ENCODE assay signal across 10 cellular contexts in the genomic region with DNA sequence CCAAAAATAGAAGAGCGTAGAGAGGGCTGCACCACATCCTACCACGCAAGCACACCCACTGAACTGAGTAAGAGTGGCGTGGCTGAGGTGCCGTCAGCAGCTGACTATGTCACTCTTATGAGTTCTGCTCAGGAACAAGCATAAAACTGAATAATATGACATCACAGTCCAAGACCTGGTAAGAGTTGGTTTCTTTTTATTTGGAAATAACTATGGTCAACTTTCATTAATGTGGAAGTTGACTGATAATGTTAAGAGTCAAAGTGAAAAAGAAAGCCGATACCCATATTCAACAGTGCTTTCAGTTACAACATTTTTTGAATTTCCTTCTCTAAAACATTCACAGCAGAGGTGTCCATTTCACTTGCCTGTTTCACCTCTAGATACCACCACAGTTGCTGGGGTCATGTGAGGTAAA. TPM values are rescaled to one million over a fixed set of nuclear protein-coding genes. Genes with fewer than 3 reads are reported as not detected.
A peak's percentile ranks its signal among the peaks of the same experiment; 100 is the strongest.
DNase-seq lines count a peak whose midpoint lies in the region; ATAC-seq and TF ChIP-seq lines count a peak whose summit lies in the region.
"Had no signal": no experiment of that assay in that cellular context is flagged by ENCODE, and none has a peak within 500 bp of the region (broad histone marks: within the 10 kb centered on the region; RNA-seq: fewer than 3 reads in every experiment).

No MANE protein-coding gene starts in this region.

- no peak overlapping the region for H3K4ac ChIP-seq in trophoblast cell (ENCODE audit: low read depth, low read length)

- H3K79me2 ChIP-seq in trophoblast cell (ENCODE audit: control insufficient read depth, insufficient read depth, low read length, poor library complexity) = no peaks in the 10 kb centered on the region
- H3K79me2 ChIP-seq: hepatocyte had no signal

- H2BK120ac ChIP-seq in trophoblast cell (ENCODE audit: insufficient read depth, low read length, poor library complexity) = no peak overlapping the region

- WGBS in esophagus muscularis mucosa = 83% methylated on average over 5 of the region's 5 CpGs
- WGBS in trophoblast cell (ENCODE audit: extremely low coverage, insufficient coverage, insufficient read length) = no CpG with 5 or more reads among the region's 5 CpGs

- H3K27me3 Mint-ChIP-seq in osteocyte (ENCODE audit: unreplicated experiment) = no peaks in the 10 kb centered on the region

- no peak overlapping the region for H4K8ac ChIP-seq in trophoblast cell (ENCODE audit: low read depth, low read length)

- no peaks in the 10 kb centered on the region for H3K79me1 ChIP-seq in trophoblast cell (ENCODE audit: low read length)

- DNase-seq in caudate nucleus (lab: John Stamatoyannopoulos, UW) (peak in 42 of 61 donors; percentile 0 to 89 (median 29)), osteocyte (ENCODE audit: extremely low spot score, unreplicated experiment) (no peak), esophagus muscularis mucosa (ENCODE audit: extremely low spot score) (no peak), foreskin fibroblast (no peak), trophoblast cell (no peak)

- H3K9me3 ChIP-seq in esophagus muscularis mucosa = no peaks in the 10 kb centered on the region
- H3K9me3 ChIP-seq in trophoblast cell (ENCODE audit: insufficient read depth, low read depth, low read length) = no peaks in the 10 kb centered on the region
- H3K9me3 ChIP-seq: SJSA1 had no signal

- H3K27me3 ChIP-seq in esophagus muscularis mucosa (no peaks in the 10 kb centered on the region), trophoblast cell (ENCODE audit: insufficient read depth, low read length) (no peaks in the 10 kb centered on the region)
- H3K27me3 ChIP-seq: hepatocyte, SJSA1 had no signal

- ATAC-seq in GM18502 (IDR thresholded peaks at IDR 0.05; ENCODE audit: poor library complexity, unreplicated experiment) = peak; percentile 85
- ATAC-seq in GM19463 (IDR thresholded peaks at IDR 0.05; ENCODE audit: unreplicated experiment) = peak; percentile 78
- ATAC-seq in HG03108 (IDR thresholded peaks at IDR 0.05; ENCODE audit: unreplicated experiment) = peak; percentile 59

- H2BK12ac ChIP-seq in trophoblast cell (ENCODE audit: low read length) = no peak overlapping the region

- no peak for TF ChIP-seq POLR2A in esophagus muscularis mucosa (IDR thresholded peaks at IDR 0.05; ENCODE audit: low read depth)

- H3K4me1 Mint-ChIP-seq in osteocyte (ENCODE audit: unreplicated experiment) = no peaks in the 10 kb centered on the region

- H3K4me2 ChIP-seq in trophoblast cell (ENCODE audit: low read length) = no peak overlapping the region
- H3K4me2 ChIP-seq: hepatocyte had no signal

- H3K27ac Mint-ChIP-seq in osteocyte (ENCODE audit: unreplicated experiment) = no peak overlapping the region

- no peaks in the 10 kb centered on the region for H3K9me3 Mint-ChIP-seq in osteocyte (ENCODE audit: unreplicated experiment)

- no peak for TF ChIP-seq EP300 in esophagus muscularis mucosa (IDR thresholded peaks at IDR 0.05)

- H3K4me1 ChIP-seq in esophagus muscularis mucosa (no peaks in the 10 kb centered on the region), trophoblast cell (ENCODE audit: control insufficient read depth in 1 of 2, insufficient read depth in 2 of 2, low read length in 2 of 2) (no peaks in the 10 kb centered on the region)

- no peak overlapping the region for H3K23ac ChIP-seq in trophoblast cell (ENCODE audit: low read length)

- H2AFZ ChIP-seq in trophoblast cell (ENCODE audit: insufficient read depth, low read length, poor library complexity) = no peak overlapping the region
- H2AFZ ChIP-seq: hepatocyte had no signal

- no peak overlapping the region for H3K4me3 Mint-ChIP-seq in osteocyte (ENCODE audit: unreplicated experiment)

- H3K36me3 Mint-ChIP-seq in osteocyte (ENCODE audit: unreplicated experiment) = peaks cover 40% of the 10 kb centered on the region

- H2AK5ac ChIP-seq in trophoblast cell (ENCODE audit: low read length) = no peak overlapping the region

- H2BK5ac ChIP-seq in trophoblast cell (ENCODE audit: low read depth, low read length, poor library complexity) = no peak overlapping the region

- no peak overlapping the region for H3K18ac ChIP-seq in trophoblast cell (ENCODE audit: low read length)

- TF ChIP-seq CTCF in osteocyte (IDR thresholded peaks at IDR 0.05) (no peak), esophagus muscularis mucosa (IDR thresholded peaks at IDR 0.05) (no peak), foreskin fibroblast (IDR thresholded peaks at IDR 0.05; ENCODE audit: low read depth, low read length) (no peak)

- no peak overlapping the region for H4K91ac ChIP-seq in trophoblast cell (ENCODE audit: low read depth, low read length)

- no peak overlapping the region for H3K14ac ChIP-seq in trophoblast cell (ENCODE audit: low read length)

- H3K36me3 ChIP-seq in esophagus muscularis mucosa (peaks cover 13 to 71% (median 47%) of the 10 kb centered on the region in 4 donors), trophoblast cell (ENCODE audit: control insufficient read depth in 1 of 2, insufficient read depth in 2 of 2, low read length in 2 of 2) (peaks cover 0 to 9% of the 10 kb centered on the region in 2 experiments)

- H3K27ac ChIP-seq in caudate nucleus (ENCODE audit: low read depth, low read length) = no peak overlapping the region
- H3K27ac ChIP-seq in esophagus muscularis mucosa (replicated peaks in 1 of 4) = no peak overlapping the region
- no peak overlapping the region for H3K27ac ChIP-seq in trophoblast cell (ENCODE audit: low read depth, low read length)
- H3K27ac ChIP-seq: hepatocyte, SJSA1 had no signal

- no peak overlapping the region for H3K9ac ChIP-seq in trophoblast cell (ENCODE audit: low read length)

- intact Hi-C loops in esophagus muscularis mucosa (cut with DNase I) = no loop called here

- H3K4me3 ChIP-seq in esophagus muscularis mucosa = no peak overlapping the region
- no peak overlapping the region for H3K4me3 ChIP-seq in foreskin fibroblast (ENCODE audit: low read depth in 1 of 2, low read length in 2 of 2)
- no peak overlapping the region for H3K4me3 ChIP-seq in trophoblast cell (ENCODE audit: low read depth, low read length)
- H3K4me3 ChIP-seq: hepatocyte, SJSA1 had no signal

- H4K12ac ChIP-seq in trophoblast cell (ENCODE audit: low read depth, low read length) = no peak overlapping the region

RNA-seq across cellular contexts. Expression of a gene that starts 44.6 kb away (rescaled TPM):
- total RNA-seq in osteocyte (150 and 166 TPM in 2 replicates), esophagus muscularis mucosa (10 to 100 TPM; 71.0 to 92.9 (median 89.9) TPM)
- 59.1 and 61.4 TPM in 2 replicates for polyA plus RNA-seq in trophoblast cell (2013)

Comparison
In these comparisons a context has a peak if more than half of its experiments do, and no peak if none do; other contexts are left out.
1. DNase-seq: peak in caudate nucleus (42 of 61); none in osteocyte (single experiment), esophagus muscularis mucosa (single experiment), foreskin fibroblast (0 of 2) and trophoblast cell (0 of 2).
2. Peak in every context shown above with its lines, with median percentiles within 50 percentile points of each other: ATAC-seq.